1 cellular context compared by ENCODE assay signal in the genomic region with DNA sequence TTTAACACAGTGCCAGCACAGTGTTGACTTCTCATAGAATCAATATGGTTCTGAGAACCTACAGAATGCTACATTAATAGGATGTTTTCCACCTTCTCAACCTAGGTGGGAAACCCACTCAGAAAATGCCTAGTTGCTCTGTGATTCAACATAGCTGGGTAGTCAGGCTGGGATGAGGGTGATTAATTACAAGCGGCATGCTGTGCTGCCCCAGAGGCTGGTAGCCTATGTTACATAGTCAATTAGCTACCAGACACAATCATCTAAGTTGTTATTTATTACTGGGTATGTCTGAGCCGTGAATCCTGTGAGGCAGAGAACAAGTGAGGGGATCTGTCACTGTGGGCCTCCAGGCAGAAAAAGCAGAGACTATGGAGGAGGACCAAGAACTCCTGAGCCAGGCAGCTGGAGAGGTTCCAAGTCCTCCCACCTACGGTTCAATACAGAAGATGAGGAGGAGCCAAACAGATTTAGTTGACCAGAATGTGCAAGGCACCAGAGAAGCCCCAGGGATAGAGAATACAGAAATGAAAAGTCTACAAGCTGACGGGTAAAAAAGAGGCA.
TF ChIP-seq lines count a peak whose summit lies in the region.

No MANE protein-coding gene starts in this region.

TF ChIP-seq in HCT116, 20 proteins besides CTCF, POLR2A, EP300 and RAD21 (continued from another document):
- TF ChIP-seq SIN3A (IDR thresholded peaks at IDR 0.05; ENCODE audit: low read depth) (no peak), MAX (IDR thresholded peaks at IDR 0.05) (no peak), SRF (IDR thresholded peaks at IDR 0.05; ENCODE audit: low read depth) (no peak), YY1 (IDR thresholded peaks at IDR 0.05; ENCODE audit: extremely low read depth, insufficient replicate concordance, low read depth, low read length) (no peak), CBX3 (IDR thresholded peaks at IDR 0.05; ENCODE audit: low read depth) (no peak), TCF7L2 (IDR thresholded peaks at IDR 0.05; ENCODE audit: borderline replicate concordance, extremely low read depth, insufficient read depth, insufficient read length) (no peak), JUND (IDR thresholded peaks at IDR 0.05) (no peak), ZNF274 (IDR thresholded peaks at IDR 0.05; ENCODE audit: low read depth, low read length) (no peak), SP1 (IDR thresholded peaks at IDR 0.05; ENCODE audit: low read depth) (no peak), ELF1 (IDR thresholded peaks at IDR 0.05; ENCODE audit: borderline replicate concordance, low read depth) (no peak), CEBPB (IDR thresholded peaks at IDR 0.05; ENCODE audit: low read depth) (no peak)
